ENCODE assay signal across 8 cellular contexts in genomic region chr5:33969572-33970452, GRCh38. TPM values are rescaled to one million over a fixed set of nuclear protein-coding genes. Genes with fewer than 3 reads are reported as not detected.
DNase-seq lines count a peak whose midpoint lies in the region; ATAC-seq and TF ChIP-seq lines count a peak whose summit lies in the region.

No MANE protein-coding gene starts in this region.

- no peaks in the 10 kb centered on the region for H4K20me1 ChIP-seq in HCT116 (ENCODE audit: insufficient read depth)

- peak; percentile 53 for TF ChIP-seq RAD21 in HCT116 (IDR thresholded peaks at IDR 0.05; ENCODE audit: low read depth)

- no peaks in the 10 kb centered on the region for H3K79me2 ChIP-seq in HCT116 (ENCODE audit: insufficient read depth, low read length)

- H3K36me3 Mint-ChIP-seq in activated CD4-positive, alpha-beta memory T cell treated with anti-CD3 and anti-CD28 coated beads, Interleukin-2, amount 10 ng/mL, durations not matched to agents 7 days and 5 days (ENCODE audit: low read depth) = no peaks in the 10 kb centered on the region
- H3K36me3 Mint-ChIP-seq in activated CD4-positive, alpha-beta memory T cell treated with anti-CD3 and anti-CD28 coated beads for 36 hours = no peaks in the 10 kb centered on the region
- H3K36me3 Mint-ChIP-seq in WTC11 = no peaks in the 10 kb centered on the region
- H3K36me3 Mint-ChIP-seq in natural killer cell treated with Interleukin-12 subunit alpha and Interleukin-12 subunit beta and Interleukin-15 and Interleukin-18, amount 100 ng/mL, for 72 hours = no peaks in the 10 kb centered on the region

- no peak overlapping the region for H3K4me2 ChIP-seq in HCT116 (ENCODE audit: low read length)

- no peaks in the 10 kb centered on the region for H3K4me1 ChIP-seq in HCT116 (ENCODE audit: control insufficient read depth in 1 of 2, insufficient read depth in 2 of 2, low read length in 2 of 2)
- H3K4me1 ChIP-seq in heart right ventricle = peaks cover 0 to 14% (median 0%) of the 10 kb centered on the region in 9 donors

- H3K36me3 ChIP-seq in HCT116 (ENCODE audit: control insufficient read depth in 1 of 2, insufficient read depth in 2 of 2, low read length in 2 of 2) (no peaks in the 10 kb centered on the region), heart right ventricle (no peaks in the 10 kb centered on the region)

- POLR2A ChIA-PET in activated CD4-positive, alpha-beta memory T cell treated with anti-CD3 and anti-CD28 coated beads, Interleukin-2, amount 10 ng/mL, durations not matched to agents 7 days and 5 days (lab: Charles Lee) = interaction anchor here (1.2 kb wide), 1 partner anchor 529 kb away, joined by 4 read pairs; the partner anchor contains the start of gene TARS1
- POLR2A ChIA-PET in activated CD4-positive, alpha-beta memory T cell treated with anti-CD3 and anti-CD28 coated beads for 36 hours (lab: Charles Lee) = no interaction called here
- POLR2A ChIA-PET in HCT116 (lab: Charles Lee) (no interaction called here), WTC11 (lab: Charles Lee) (interaction anchor here (0.5 kb wide), 1 partner anchor 147 kb away, joined by 3 read pairs; no protein-coding TSS in a partner anchor)

- ATAC-seq in HCT116 (peak; percentile 83), WTC11 (peak; percentile 92), heart right ventricle (peak in 7 of 8 donors; percentile 74 to 85 (median 78)), sciatic nerve (peak; percentile 85)
- no peak for ATAC-seq in natural killer cell treated with Interleukin-12 subunit alpha and Interleukin-12 subunit beta and Interleukin-15 and Interleukin-18, amount 100 ng/mL, for 72 hours

- peak in 2 of 3 experiments; percentile 61 to 77; a peak in 4 of 6 replicates for TF ChIP-seq CTCF in HCT116 (IDR thresholded peaks at IDR 0.05 in 2 of 3, conservative IDR thresholded peaks at IDR 0.05 in 1 of 3; ENCODE audit: borderline replicate concordance in 1 of 3, insufficient read depth in 1 of 3, low read depth in 2 of 3, low read length in 2 of 3)
- peak; percentile 78 for TF ChIP-seq CTCF in NB4 (IDR thresholded peaks at IDR 0.05; ENCODE audit: low read depth, low read length)
- no peak; the same call in 1 of the 2 replicates for TF ChIP-seq CTCF in WTC11 (IDR thresholded peaks at IDR 0.05)
- peak; percentile 29 to 74 (median 67) for TF ChIP-seq CTCF in heart right ventricle (IDR thresholded peaks at IDR 0.05)

- CTCF ChIA-PET in activated CD4-positive, alpha-beta memory T cell treated with anti-CD3 and anti-CD28 coated beads, Interleukin-2, amount 10 ng/mL, durations not matched to agents 7 days and 5 days (lab: Charles Lee) = interaction anchor here (0.9 to 2.5 kb wide), 18 partner anchors 7 to 539 kb away, joined by 3 to 21 read pairs (median 5); partner anchors contain the start of genes AMACR and TARS1
- CTCF ChIA-PET in activated CD4-positive, alpha-beta memory T cell treated with anti-CD3 and anti-CD28 coated beads for 36 hours (lab: Charles Lee) = interaction anchor here (0.9 to 2.9 kb wide), 13 partner anchors 9 to 534 kb away, joined by 3 to 14 read pairs (median 6); partner anchors contain the start of gene AMACR
- CTCF ChIA-PET in HCT116 (lab: Charles Lee) (interaction anchor here (0.8 to 1.8 kb wide), 7 partner anchors 9 to 534 kb away, joined by 3 to 7 read pairs (median 4); no protein-coding TSS in a partner anchor), WTC11 (lab: Charles Lee) (interaction anchor here (0.5 to 2.7 kb wide), 35 partner anchors 9 to 535 kb away, joined by 3 to 40 read pairs (median 5); partner anchors contain the start of genes ADAMTS12 and RXFP3)

- H3K4me1 Mint-ChIP-seq in activated CD4-positive, alpha-beta memory T cell treated with anti-CD3 and anti-CD28 coated beads, Interleukin-2, amount 10 ng/mL, durations not matched to agents 7 days and 5 days = peaks cover 20% of the 10 kb centered on the region
- H3K4me1 Mint-ChIP-seq in activated CD4-positive, alpha-beta memory T cell treated with anti-CD3 and anti-CD28 coated beads for 36 hours (ENCODE audit: low read depth) = peaks cover 14% of the 10 kb centered on the region
- peaks cover 17% of the 10 kb centered on the region for H3K4me1 Mint-ChIP-seq in WTC11
- H3K4me1 Mint-ChIP-seq in natural killer cell treated with Interleukin-12 subunit alpha and Interleukin-12 subunit beta and Interleukin-15 and Interleukin-18, amount 100 ng/mL, for 72 hours (ENCODE audit: low read depth in 2 of 2) = peaks cover under 1 to 4% of the 10 kb centered on the region in 2 donors

- H3K4me3 ChIP-seq in HCT116 (replicated peaks in 1 of 2; ENCODE audit: low read depth in 1 of 2, low read length in 2 of 2) (no peak overlapping the region), NB4 (ENCODE audit: low read depth, low read length) (no peak overlapping the region), heart right ventricle (no peak overlapping the region)

- DNase-seq in activated CD4-positive, alpha-beta memory T cell treated with anti-CD3 and anti-CD28 coated beads, Interleukin-2, amount 10 ng/mL, durations not matched to agents 7 days and 5 days = peak; percentile 18
- DNase-seq in activated CD4-positive, alpha-beta memory T cell treated with anti-CD3 and anti-CD28 coated beads for 36 hours = no peak
- peak; percentile 6 for DNase-seq in HCT116 (ENCODE audit: low read depth, low spot score)
- DNase-seq in NB4 (ENCODE audit: low read depth) = peak; percentile 49
- DNase-seq in WTC11 (ENCODE audit: low spot score) = peak; percentile 16
- no peak for DNase-seq in heart right ventricle
- no peak for DNase-seq in sciatic nerve (ENCODE audit: low spot score)
- no peak for DNase-seq in natural killer cell treated with Interleukin-12 subunit alpha and Interleukin-12 subunit beta and Interleukin-15 and Interleukin-18, amount 100 ng/mL, for 72 hours (ENCODE audit: low spot score)

- no peaks in the 10 kb centered on the region for H3K27me3 Mint-ChIP-seq in activated CD4-positive, alpha-beta memory T cell treated with anti-CD3 and anti-CD28 coated beads, Interleukin-2, amount 10 ng/mL, durations not matched to agents 7 days and 5 days
- H3K27me3 Mint-ChIP-seq in activated CD4-positive, alpha-beta memory T cell treated with anti-CD3 and anti-CD28 coated beads for 36 hours = no peaks in the 10 kb centered on the region
- H3K27me3 Mint-ChIP-seq in WTC11 (ENCODE audit: low read depth) = no peaks in the 10 kb centered on the region
- H3K27me3 Mint-ChIP-seq in natural killer cell treated with Interleukin-12 subunit alpha and Interleukin-12 subunit beta and Interleukin-15 and Interleukin-18, amount 100 ng/mL, for 72 hours = peaks cover 7 to 9% of the 10 kb centered on the region in 2 donors

- H3K27me3 ChIP-seq in HCT116 (ENCODE audit: insufficient read depth, low read length) = peaks cover 12% of the 10 kb centered on the region
- no peaks in the 10 kb centered on the region for H3K27me3 ChIP-seq in heart right ventricle

- no peaks in the 10 kb centered on the region for H3K9me2 ChIP-seq in HCT116 (ENCODE audit: insufficient read depth)

- no peak overlapping the region for H3K27ac ChIP-seq in HCT116 (ENCODE audit: low read depth, low read length)
- no peak overlapping the region for H3K27ac ChIP-seq in heart right ventricle

- H2AFZ ChIP-seq in HCT116 (ENCODE audit: low read depth, low read length, poor library complexity, severe bottlenecking) = no peak overlapping the region

- RAD21 ChIA-PET in HCT116 (lab: Charles Lee; ENCODE audit: low non-redundant PET in 1 of 2, low total read pairs in 2 of 2, uncharacterized antibody in 2 of 2, unreplicated experiment in 2 of 2) = interaction anchor here in 1 of 2 experiments (1.0 to 1.1 kb wide), 2 partner anchors 34 to 534 kb away, joined by 3 read pairs; no protein-coding TSS in a partner anchor

- no peaks in the 10 kb centered on the region for H3K9me3 Mint-ChIP-seq in activated CD4-positive, alpha-beta memory T cell treated with anti-CD3 and anti-CD28 coated beads, Interleukin-2, amount 10 ng/mL, durations not matched to agents 7 days and 5 days
- H3K9me3 Mint-ChIP-seq in activated CD4-positive, alpha-beta memory T cell treated with anti-CD3 and anti-CD28 coated beads for 36 hours = no peaks in the 10 kb centered on the region
- no peaks in the 10 kb centered on the region for H3K9me3 Mint-ChIP-seq in WTC11
- no peaks in the 10 kb centered on the region for H3K9me3 Mint-ChIP-seq in natural killer cell treated with Interleukin-12 subunit alpha and Interleukin-12 subunit beta and Interleukin-15 and Interleukin-18, amount 100 ng/mL, for 72 hours

- H3K4me3 Mint-ChIP-seq in activated CD4-positive, alpha-beta memory T cell treated with anti-CD3 and anti-CD28 coated beads, Interleukin-2, amount 10 ng/mL, durations not matched to agents 7 days and 5 days = no peak overlapping the region
- no peak overlapping the region for H3K4me3 Mint-ChIP-seq in activated CD4-positive, alpha-beta memory T cell treated with anti-CD3 and anti-CD28 coated beads for 36 hours
- H3K4me3 Mint-ChIP-seq in WTC11 = no peak overlapping the region
- H3K4me3 Mint-ChIP-seq in natural killer cell treated with Interleukin-12 subunit alpha and Interleukin-12 subunit beta and Interleukin-15 and Interleukin-18, amount 100 ng/mL, for 72 hours = no peak overlapping the region

- TF ChIP-seq POLR2A in HCT116 (IDR thresholded peaks at IDR 0.05; ENCODE audit: borderline replicate concordance, extremely low read depth, insufficient read depth, insufficient read length) = no peak
- TF ChIP-seq POLR2A in NB4 (IDR thresholded peaks at IDR 0.05; ENCODE audit: extremely low read depth, insufficient read length) = no peak

- no peak overlapping the region for H3K27ac Mint-ChIP-seq in activated CD4-positive, alpha-beta memory T cell treated with anti-CD3 and anti-CD28 coated beads, Interleukin-2, amount 10 ng/mL, durations not matched to agents 7 days and 5 days
- no peak overlapping the region for H3K27ac Mint-ChIP-seq in activated CD4-positive, alpha-beta memory T cell treated with anti-CD3 and anti-CD28 coated beads for 36 hours
- H3K27ac Mint-ChIP-seq in WTC11 = no peak overlapping the region
- H3K27ac Mint-ChIP-seq in natural killer cell treated with Interleukin-12 subunit alpha and Interleukin-12 subunit beta and Interleukin-15 and Interleukin-18, amount 100 ng/mL, for 72 hours = no peak overlapping the region

- no TSS peak for BruUV-seq in HCT116 (replicated peaks; lab: Mats Ljungman, UMichigan)

- H3K9ac ChIP-seq in HCT116 (ENCODE audit: low read length) = no peak overlapping the region

- intact Hi-C loops in activated CD4-positive, alpha-beta memory T cell treated with anti-CD3 and anti-CD28 coated beads for 36 hours (cut with micrococcal nuclease) = loop anchor here (1.0 kb wide), 2 partner anchors 382 to 534 kb away; no protein-coding TSS in a partner anchor
- intact Hi-C loops in HCT116 (cut with micrococcal nuclease) = no loop called here
- intact Hi-C loops in heart right ventricle (cut with DNase I) = loop anchor here in 9 of 10 donors (2.0 to 10.0 kb wide), 6 partner anchors 495 to 538 kb away; no protein-coding TSS in a partner anchor
- intact Hi-C loops in sciatic nerve (cut with DNase I) = no loop called here

- no peaks in the 10 kb centered on the region for H3K9me3 ChIP-seq in HCT116 (ENCODE audit: control insufficient read depth in 1 of 2, insufficient read depth in 1 of 2, low read depth in 1 of 2, low read length in 2 of 2)
- no peaks in the 10 kb centered on the region for H3K9me3 ChIP-seq in heart right ventricle

- 51 to 57% methylated on average over 10 of the region's 10 CpGs for WGBS in heart right ventricle, 2 donors

RNA-seq across cellular contexts. Expression of gene SLC45A2, which starts 14.7 kb away (rescaled TPM):
- total RNA-seq in activated CD4-positive, alpha-beta memory T cell treated with anti-CD3 and anti-CD28 coated beads, Interleukin-2, amount 10 ng/mL, durations not matched to agents 7 days and 5 days = under 1 TPM in 1 of 2 experiments, not detected in 1; 0.23 TPM
- total RNA-seq in activated CD4-positive, alpha-beta memory T cell treated with anti-CD3 and anti-CD28 coated beads for 36 hours = not detected
- not detected for total RNA-seq in HCT116 (2021; ENCODE audit: unreplicated experiment)
- polyA plus RNA-seq in HCT116 (2012) = 0.12 TPM in 1 of 2 replicates, not detected in the other
- not detected in 3 replicates for total RNA-seq in WTC11 (2021)
- under 1 TPM in 3 of 10 donors, not detected in 7; 0.09 to 0.15 (median 0.11) TPM for total RNA-seq in heart right ventricle
- not detected for polyA plus RNA-seq in heart right ventricle
- total RNA-seq in sciatic nerve = not detected
- total RNA-seq in natural killer cell treated with Interleukin-12 subunit alpha and Interleukin-12 subunit beta and Interleukin-15 and Interleukin-18, amount 100 ng/mL, for 72 hours = under 1 TPM in 1 of 2 donors, not detected in 1; 0.56 TPM

RNA-seq across cellular contexts. Expression of gene RXFP3, which starts 33.6 kb away (rescaled TPM):
- not detected for total RNA-seq in activated CD4-positive, alpha-beta memory T cell treated with anti-CD3 and anti-CD28 coated beads, Interleukin-2, amount 10 ng/mL, durations not matched to agents 7 days and 5 days
- not detected for total RNA-seq in activated CD4-positive, alpha-beta memory T cell treated with anti-CD3 and anti-CD28 coated beads for 36 hours
- not detected for total RNA-seq in HCT116 (2021; ENCODE audit: unreplicated experiment)
- polyA plus RNA-seq in HCT116 (2012) = not detected in 2 replicates
- 0.09 to 0.41 TPM (median 0.22 TPM) in 3 replicates for total RNA-seq in WTC11 (2021)
- total RNA-seq in heart right ventricle = not detected
- under 1 TPM in 1 of 2 donors, not detected in 1; 0.01 TPM for polyA plus RNA-seq in heart right ventricle
- not detected for total RNA-seq in sciatic nerve
- not detected for total RNA-seq in natural killer cell treated with Interleukin-12 subunit alpha and Interleukin-12 subunit beta and Interleukin-15 and Interleukin-18, amount 100 ng/mL, for 72 hours

RNA-seq across cellular contexts. Expression of gene AMACR, which starts 38.0 kb away (rescaled TPM):
- 1 to 10 TPM; 7.5 to 7.8 TPM for total RNA-seq in activated CD4-positive, alpha-beta memory T cell treated with anti-CD3 and anti-CD28 coated beads, Interleukin-2, amount 10 ng/mL, durations not matched to agents 7 days and 5 days
- total RNA-seq in activated CD4-positive, alpha-beta memory T cell treated with anti-CD3 and anti-CD28 coated beads for 36 hours = 10 to 100 TPM; 11.5 TPM
- total RNA-seq in HCT116 (2021; ENCODE audit: unreplicated experiment) = 4.3 TPM
- 1.4 and 3.2 TPM in 2 replicates for polyA plus RNA-seq in HCT116 (2012)
- 11.2 to 12.0 TPM (median 11.9 TPM) in 3 replicates for total RNA-seq in WTC11 (2021)
- 10 to 100 TPM in 3 of 10 donors, 1 to 10 TPM in 7; 5.3 to 16.2 (median 9.2) TPM for total RNA-seq in heart right ventricle
- polyA plus RNA-seq in heart right ventricle = 1 to 10 TPM; 3.0 to 4.3 TPM
- 7.6 TPM for total RNA-seq in sciatic nerve
- 1 to 10 TPM; 5.1 to 5.8 TPM for total RNA-seq in natural killer cell treated with Interleukin-12 subunit alpha and Interleukin-12 subunit beta and Interleukin-15 and Interleukin-18, amount 100 ng/mL, for 72 hours

Comparison
In these comparisons a context has a peak if more than half of its experiments do, and no peak if none do; other contexts are left out.
1. DNase-seq: peak in activated CD4-positive, alpha-beta memory T cell treated with anti-CD3 and anti-CD28 coated beads, Interleukin-2, amount 10 ng/mL, durations not matched to agents 7 days and 5 days (single experiment), HCT116 (single experiment), NB4 (single experiment) and WTC11 (single experiment); none in activated CD4-positive, alpha-beta memory T cell treated with anti-CD3 and anti-CD28 coated beads for 36 hours (single experiment), heart right ventricle (0 of 2), sciatic nerve (single experiment) and natural killer cell treated with Interleukin-12 subunit alpha and Interleukin-12 subunit beta and Interleukin-15 and Interleukin-18, amount 100 ng/mL, for 72 hours (single experiment).
2. POLR2A ChIA-PET loops: an anchor here in activated CD4-positive, alpha-beta memory T cell treated with anti-CD3 and anti-CD28 coated beads, Interleukin-2, amount 10 ng/mL, durations not matched to agents 7 days and 5 days (1.2 kb wide) and WTC11 (0.5 kb wide); none called in activated CD4-positive, alpha-beta memory T cell treated with anti-CD3 and anti-CD28 coated beads for 36 hours and HCT116.
3. ATAC-seq: peak in HCT116 (single experiment), WTC11 (single experiment), heart right ventricle (7 of 8) and sciatic nerve (single experiment); none in natural killer cell treated with Interleukin-12 subunit alpha and Interleukin-12 subunit beta and Interleukin-15 and Interleukin-18, amount 100 ng/mL, for 72 hours (0 of 2).
4. intact Hi-C loops: an anchor here in activated CD4-positive, alpha-beta memory T cell treated with anti-CD3 and anti-CD28 coated beads for 36 hours (1.0 kb wide) and heart right ventricle (2.0 to 10.0 kb wide); none called in HCT116 and sciatic nerve.